ENCODE assay signal across 1 cellular context in genomic region chr2:135874966-135875365, GRCh38.
TF ChIP-seq lines count a peak whose summit lies in the region.

No MANE protein-coding gene starts in this region.

TF ChIP-seq in IMR-90, 13 proteins besides CTCF, POLR2A, EP300 and RAD21 (continued from another document):
- TF ChIP-seq CHD1 (IDR thresholded peaks at IDR 0.05; ENCODE audit: low read depth, low read length) (no peak), BHLHE40 (IDR thresholded peaks at IDR 0.05; ENCODE audit: low read depth, low read length) (no peak), MAZ (IDR thresholded peaks at IDR 0.05; ENCODE audit: borderline replicate concordance, low read depth, low read length) (no peak), RFX5 (IDR thresholded peaks at IDR 0.05; ENCODE audit: low read depth, low read length) (no peak)
